Comparison of ENCODE assay signal across 9 cellular contexts in genomic region chr7:98211676-98212531, GRCh38. TPM values are rescaled to one million over a fixed set of nuclear protein-coding genes. Genes with fewer than 3 reads are reported as not detected.
DNase-seq lines count a peak whose midpoint lies in the region; ATAC-seq and TF ChIP-seq lines count a peak whose summit lies in the region.
"Had no signal": no experiment of that assay in that cellular context is flagged by ENCODE, and none has a peak within 500 bp of the region (broad histone marks: within the 10 kb centered on the region; RNA-seq: fewer than 3 reads in every experiment).

No MANE protein-coding gene starts in this region.

- POLR2A ChIA-PET in activated CD8-positive, alpha-beta T cell treated with anti-CD3 and anti-CD28 coated beads, Interleukin-2, amount 10 ng/mL, durations not matched to agents 7 days and 5 days (lab: Charles Lee), result interaction anchor here (1.4 kb wide), 1 partner anchor 9 kb away, joined by 6 read pairs; no protein-coding TSS in a partner anchor

- H3K4me1 Mint-ChIP-seq in activated CD4-positive, alpha-beta T cell treated with anti-CD3 and anti-CD28 coated beads, Interleukin-2, amount 10 ng/mL, durations not matched to agents 24 days and 14 days, result no peaks in the 10 kb centered on the region
- H3K4me1 Mint-ChIP-seq in activated CD8-positive, alpha-beta T cell treated with anti-CD3 and anti-CD28 coated beads, Interleukin-2, amount 10 ng/mL, durations not matched to agents 7 days and 5 days (ENCODE audit: low read depth), result peaks cover 5% of the 10 kb centered on the region

- ATAC-seq in activated CD8-positive, alpha-beta T cell treated with anti-CD3 and anti-CD28 coated beads, Interleukin-2, amount 10 ng/mL, durations not matched to agents 7 days and 5 days, result peak; percentile 26
- ATAC-seq in thoracic aorta (ENCODE audit: insufficient number of reproducible peaks, low FRiP score, low read depth) (no peak), omental fat pad (ENCODE audit: low FRiP score) (no peak)

- CTCF ChIA-PET in activated CD8-positive, alpha-beta T cell treated with anti-CD3 and anti-CD28 coated beads, Interleukin-2, amount 10 ng/mL, durations not matched to agents 7 days and 5 days (lab: Charles Lee), result no interaction called here

- no peaks in the 10 kb centered on the region for H3K4me1 ChIP-seq in thoracic aorta (ENCODE audit: control insufficient read depth in 1 of 2, low read depth in 2 of 2)

- TF ChIP-seq POLR2A in erythroblast (IDR thresholded peaks at IDR 0.05; ENCODE audit: low read length), result no peak

- peaks cover 3% of the 10 kb centered on the region for H3K36me3 Mint-ChIP-seq in activated CD4-positive, alpha-beta T cell treated with anti-CD3 and anti-CD28 coated beads, Interleukin-2, amount 10 ng/mL, durations not matched to agents 24 days and 14 days (ENCODE audit: low read depth)
- H3K36me3 Mint-ChIP-seq in activated CD8-positive, alpha-beta T cell treated with anti-CD3 and anti-CD28 coated beads, Interleukin-2, amount 10 ng/mL, durations not matched to agents 7 days and 5 days (ENCODE audit: low read depth), result peaks cover 3% of the 10 kb centered on the region

- no peak overlapping the region for H3K27ac ChIP-seq in thoracic aorta
- H3K27ac ChIP-seq: RWPE1 had no signal

- H3K9me3 Mint-ChIP-seq in activated CD4-positive, alpha-beta T cell treated with anti-CD3 and anti-CD28 coated beads, Interleukin-2, amount 10 ng/mL, durations not matched to agents 24 days and 14 days, result no peaks in the 10 kb centered on the region
- no peaks in the 10 kb centered on the region for H3K9me3 Mint-ChIP-seq in activated CD8-positive, alpha-beta T cell treated with anti-CD3 and anti-CD28 coated beads, Interleukin-2, amount 10 ng/mL, durations not matched to agents 7 days and 5 days (ENCODE audit: insufficient read depth)

- H3K4me3 ChIP-seq in iPS-18c (ENCODE audit: insufficient read depth, low read depth, low read length), result peak overlapping the region; percentile 34; the same call in 1 of the 2 replicates
- H3K4me3 ChIP-seq in thoracic aorta, result peak overlapping the region; percentile 58

- H3K27me3 ChIP-seq in thoracic aorta (replicated peaks; ENCODE audit: insufficient read depth), result no peaks in the 10 kb centered on the region

- H3K27ac Mint-ChIP-seq in activated CD4-positive, alpha-beta T cell treated with anti-CD3 and anti-CD28 coated beads, Interleukin-2, amount 10 ng/mL, durations not matched to agents 24 days and 14 days, result no peak overlapping the region
- no peak overlapping the region for H3K27ac Mint-ChIP-seq in activated CD8-positive, alpha-beta T cell treated with anti-CD3 and anti-CD28 coated beads, Interleukin-2, amount 10 ng/mL, durations not matched to agents 7 days and 5 days

- TF ChIP-seq CTCF in thoracic aorta (IDR thresholded peaks at IDR 0.05) (no peak), omental fat pad (IDR thresholded peaks at IDR 0.05) (no peak)

- no peaks in the 10 kb centered on the region for H3K9me3 ChIP-seq in iPS-18c (ENCODE audit: control insufficient read depth, insufficient read depth, low read length)
- no peaks in the 10 kb centered on the region for H3K9me3 ChIP-seq in thoracic aorta

- peak overlapping the region; percentile 62 for H3K4me3 Mint-ChIP-seq in activated CD4-positive, alpha-beta T cell treated with anti-CD3 and anti-CD28 coated beads, Interleukin-2, amount 10 ng/mL, durations not matched to agents 24 days and 14 days
- H3K4me3 Mint-ChIP-seq in activated CD8-positive, alpha-beta T cell treated with anti-CD3 and anti-CD28 coated beads, Interleukin-2, amount 10 ng/mL, durations not matched to agents 7 days and 5 days, result peak overlapping the region; percentile 38

- peaks cover 6% of the 10 kb centered on the region for H3K36me3 ChIP-seq in thoracic aorta

- no peak for DNase-seq in activated CD4-positive, alpha-beta T cell treated with anti-CD3 and anti-CD28 coated beads, Interleukin-2, amount 10 ng/mL, durations not matched to agents 24 days and 14 days
- no peak for DNase-seq in activated CD4-positive, alpha-beta T cell treated with anti-CD3 and anti-CD28 coated beads, Interleukin-2, amount 50 U/mL, for 4 hours
- DNase-seq in activated CD8-positive, alpha-beta T cell treated with anti-CD3 and anti-CD28 coated beads, Interleukin-2, amount 10 ng/mL, durations not matched to agents 7 days and 5 days, result no peak
- DNase-seq in thoracic aorta (ENCODE audit: low spot score), result no peak
- no peak for DNase-seq in NK-92 (lab: John Stamatoyannopoulos, UW; ENCODE audit: unreplicated experiment)
- no peak for DNase-seq in erythroblast (lab: John Stamatoyannopoulos, UW)
- no peak for DNase-seq in omental fat pad (ENCODE audit: low spot score)

- intact Hi-C loops in activated CD4-positive, alpha-beta T cell treated with anti-CD3 and anti-CD28 coated beads, Interleukin-2, amount 10 ng/mL, durations not matched to agents 24 days and 14 days (cut with micrococcal nuclease), result no loop called here

- no peaks in the 10 kb centered on the region for H3K27me3 Mint-ChIP-seq in activated CD4-positive, alpha-beta T cell treated with anti-CD3 and anti-CD28 coated beads, Interleukin-2, amount 10 ng/mL, durations not matched to agents 24 days and 14 days
- peaks cover 4% of the 10 kb centered on the region for H3K27me3 Mint-ChIP-seq in activated CD8-positive, alpha-beta T cell treated with anti-CD3 and anti-CD28 coated beads, Interleukin-2, amount 10 ng/mL, durations not matched to agents 7 days and 5 days (ENCODE audit: low read depth)

RNA-seq across cellular contexts. Expression of gene BHLHA15, which starts 0.7 kb away (rescaled TPM):
- 0.40 and 0.72 TPM in 2 replicates for total RNA-seq in activated CD4-positive, alpha-beta T cell treated with anti-CD3 and anti-CD28 coated beads, Interleukin-2, amount 10 ng/mL, durations not matched to agents 24 days and 14 days
- not detected for total RNA-seq in activated CD8-positive, alpha-beta T cell treated with anti-CD3 and anti-CD28 coated beads, Interleukin-2, amount 10 ng/mL, durations not matched to agents 7 days and 5 days
- not detected for total RNA-seq in thoracic aorta
- 1 to 10 TPM in 2 of 4 donors, not detected in 2; 1.5 to 3.5 TPM for total RNA-seq in omental fat pad

RNA-seq across cellular contexts. Expression of gene TECPR1, which starts 40.1 kb away (rescaled TPM):
- 43.1 and 47.8 TPM in 2 replicates for total RNA-seq in activated CD4-positive, alpha-beta T cell treated with anti-CD3 and anti-CD28 coated beads, Interleukin-2, amount 10 ng/mL, durations not matched to agents 24 days and 14 days
- 10 to 100 TPM; 49.3 to 55.9 TPM for total RNA-seq in activated CD8-positive, alpha-beta T cell treated with anti-CD3 and anti-CD28 coated beads, Interleukin-2, amount 10 ng/mL, durations not matched to agents 7 days and 5 days
- total RNA-seq in thoracic aorta (10 to 100 TPM; 41.6 to 53.8 TPM), omental fat pad (10 to 100 TPM; 12.0 to 36.3 (median 17.1) TPM)
